ENCODE assay signal across 23 cellular contexts in the genomic region with DNA sequence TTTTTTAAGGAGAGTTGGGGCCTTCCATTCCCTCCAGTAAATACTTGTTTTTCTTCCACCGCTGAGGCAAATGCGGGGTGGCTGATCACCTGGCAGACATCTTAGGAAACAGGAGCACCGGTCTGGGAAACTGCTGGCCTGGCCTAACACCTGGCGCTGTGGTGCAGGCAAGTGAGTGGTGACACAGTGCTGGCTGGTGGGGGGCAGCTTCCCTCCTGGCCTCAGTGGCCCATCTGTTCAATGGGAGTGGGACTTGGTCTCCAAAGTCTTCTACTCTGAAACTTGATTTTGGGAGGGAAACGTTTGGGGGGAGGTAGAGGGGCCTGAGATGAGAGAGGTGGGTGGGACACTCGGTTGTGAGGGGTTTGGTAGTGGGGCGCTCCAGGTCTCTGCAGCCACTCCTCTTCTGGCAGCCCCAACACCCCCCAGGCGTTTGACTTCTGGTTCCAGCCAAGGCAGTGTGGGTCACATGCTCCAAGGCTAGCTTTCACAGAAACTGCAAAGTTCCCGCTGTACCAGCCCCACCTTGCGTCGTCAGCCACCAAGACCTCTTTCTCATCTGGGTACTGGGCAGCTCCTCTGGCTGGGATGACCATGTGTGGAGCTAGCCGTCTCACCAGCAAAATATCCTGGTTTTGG. TPM values are rescaled to one million over a fixed set of nuclear protein-coding genes. Genes with fewer than 3 reads are reported as not detected.
DNase-seq lines count a peak whose midpoint lies in the region; ATAC-seq, FAIRE-seq and TF ChIP-seq lines count a peak whose summit lies in the region.
"Had no signal": no experiment of that assay in that cellular context is flagged by ENCODE, and none has a peak within 500 bp of the region (broad histone marks: within the 10 kb centered on the region; RNA-seq: fewer than 3 reads in every experiment).

No MANE protein-coding gene starts in this region.

- H3K27me3 ChIP-seq in BLaER1: no peaks in the 10 kb centered on the region
- no peaks in the 10 kb centered on the region for H3K27me3 ChIP-seq in BLaER1 treated with 17β-estradiol and CSF1 and Interleukin-3, amounts not matched to agents 10 nM and 100 nM
- no peaks in the 10 kb centered on the region for H3K27me3 ChIP-seq in K562 (ENCODE audit: control insufficient read depth in 2 of 2, insufficient read depth in 2 of 2, low read length in 2 of 2)
- H3K27me3 ChIP-seq: BE2C had no signal

- peaks cover 28% of the 10 kb centered on the region for H3K4me1 Mint-ChIP-seq in progenitor cell of endocrine pancreas (ENCODE audit: low read depth)
- H3K4me1 Mint-ChIP-seq in Calu3 (ENCODE audit: low read depth, unreplicated experiment): no peaks in the 10 kb centered on the region

- H3K36me3 ChIP-seq in BLaER1 (peaks cover 54% of the 10 kb centered on the region), K562 (ENCODE audit: control insufficient read depth, insufficient read depth, low read length) (peaks cover 36% of the 10 kb centered on the region; the same call in 2 of the 3 replicates)
- peaks cover 50 to 79% (median 68%) of the 10 kb centered on the region in 11 experiments; a peak in 21 of 22 replicates for H3K36me3 ChIP-seq in BLaER1 treated with 17β-estradiol and CSF1 and Interleukin-3, amounts not matched to agents 10 nM and 100 nM
- H3K36me3 ChIP-seq: BE2C had no signal

- BruUV-seq in K562 (replicated peaks; lab: Mats Ljungman, UMichigan): no TSS peak
- no TSS peak for BruUV-seq in Calu3 (replicated peaks; lab: Mats Ljungman, UMichigan)

- H4K20me1 ChIP-seq in BLaER1 (no peaks in the 10 kb centered on the region), K562 (replicated peaks; ENCODE audit: control insufficient read depth, insufficient read depth, low read length) (no peaks in the 10 kb centered on the region)
- peaks cover 0 to 34% (median 6%) of the 10 kb centered on the region in 11 experiments; a peak in 8 of 22 replicates for H4K20me1 ChIP-seq in BLaER1 treated with 17β-estradiol and CSF1 and Interleukin-3, amounts not matched to agents 10 nM and 100 nM

- FAIRE-seq in K562 (lab: Jason Lieb, UNC): no peak
- FAIRE-seq: A204.1, GM12878, HTR-8/SVneo had no signal

- no peak for TF ChIP-seq RAD21 in K562 (CRISPR knock-in tag; conservative IDR thresholded peaks at IDR 0.05 in 1 of 2, IDR thresholded peaks at IDR 0.05 in 1 of 2)

- H3K27ac Mint-ChIP-seq in progenitor cell of endocrine pancreas (peak overlapping the region; percentile 52), Calu3 (ENCODE audit: unreplicated experiment) (no peak overlapping the region)
- H3K27ac Mint-ChIP-seq: CD8-positive, alpha-beta T cell had no signal

- no peak for TF ChIP-seq CTCF in K562 (IDR thresholded peaks at IDR 0.05 in 2 of 3, conservative IDR thresholded peaks at IDR 0.05 in 1 of 3; ENCODE audit: insufficient read depth in 2 of 3, low read depth in 1 of 3, low read length in 3 of 3)
- no peak for TF ChIP-seq CTCF in progenitor cell of endocrine pancreas (IDR thresholded peaks at IDR 0.05; ENCODE audit: unreplicated experiment)
- no peak for TF ChIP-seq CTCF in Calu3 (IDR thresholded peaks at IDR 0.05; ENCODE audit: unreplicated experiment)

- H3K36me3 Mint-ChIP-seq in progenitor cell of endocrine pancreas (ENCODE audit: insufficient read depth) (peaks cover 6% of the 10 kb centered on the region), Calu3 (ENCODE audit: insufficient read depth, unreplicated experiment) (peaks cover 57% of the 10 kb centered on the region)

- no peaks in the 10 kb centered on the region for H3K9me3 Mint-ChIP-seq in progenitor cell of endocrine pancreas (ENCODE audit: low read depth)
- H3K9me3 Mint-ChIP-seq in Calu3 (ENCODE audit: low read depth, unreplicated experiment): no peaks in the 10 kb centered on the region
- H3K9me3 Mint-ChIP-seq: CD14-positive monocyte; CD8-positive, alpha-beta T cell had no signal

- H3K4me3 ChIP-seq in BLaER1 (no peak overlapping the region), K562 (no peak overlapping the region)
- H3K4me3 ChIP-seq in BLaER1 treated with 17β-estradiol and CSF1 and Interleukin-3, amounts not matched to agents 10 nM and 100 nM: no peak overlapping the region
- H3K4me3 ChIP-seq: GM12878 had no signal

- H3K27ac ChIP-seq in BLaER1: peak overlapping the region; percentile 76; the same call in 1 of the 2 replicates
- H3K27ac ChIP-seq in BLaER1 treated with 17β-estradiol and CSF1 and Interleukin-3, amounts not matched to agents 10 nM and 100 nM: peak overlapping the region in 5 of 11 experiments; percentile 19 to 94 (median 90); a peak in 7 of 22 replicates
- H3K27ac ChIP-seq in K562 (ENCODE audit: extremely low read depth, low read depth, low read length): no peak overlapping the region

- H3K4me2 ChIP-seq in BLaER1 (peak overlapping the region; percentile 92), K562 (ENCODE audit: insufficient read depth, low read length) (no peak overlapping the region)
- peak overlapping the region in 8 of 11 experiments; percentile 86 to 98 (median 92); a peak in 13 of 22 replicates for H3K4me2 ChIP-seq in BLaER1 treated with 17β-estradiol and CSF1 and Interleukin-3, amounts not matched to agents 10 nM and 100 nM

- H3K9ac ChIP-seq in BLaER1: no peak overlapping the region
- H3K9ac ChIP-seq in BLaER1 treated with 17β-estradiol and CSF1 and Interleukin-3, amounts not matched to agents 10 nM and 100 nM: no peak overlapping the region; a peak in 1 of 22 replicates
- H3K9ac ChIP-seq in K562 (ENCODE audit: insufficient read depth in 1 of 2, low read depth in 2 of 2, low read length in 2 of 2): 0 out of 4 replicates have a peak overlapping the region, but pooled peaks of 1 of the 2 experiments have one; percentile 3

- H3K27me3 Mint-ChIP-seq in progenitor cell of endocrine pancreas (no peaks in the 10 kb centered on the region), Calu3 (ENCODE audit: unreplicated experiment) (no peaks in the 10 kb centered on the region)

- H3K4me1 ChIP-seq in BLaER1 (peaks cover 100% of the 10 kb centered on the region), K562 (replicated peaks in 1 of 2; ENCODE audit: control insufficient read depth in 2 of 2, insufficient read depth in 2 of 2, low read length in 2 of 2) (peaks cover 8 to 11% of the 10 kb centered on the region in 2 experiments)
- peaks cover 76 to 100% (median 97%) of the 10 kb centered on the region in 10 experiments for H3K4me1 ChIP-seq in BLaER1 treated with 17β-estradiol and CSF1 and Interleukin-3, amounts not matched to agents 10 nM and 100 nM
- H3K4me1 ChIP-seq: BE2C had no signal

- no peaks in the 10 kb centered on the region for H3K9me1 ChIP-seq in K562 (ENCODE audit: control insufficient read depth, insufficient read depth, low read length)

- H3K4me3 Mint-ChIP-seq in progenitor cell of endocrine pancreas (ENCODE audit: low read depth): no peak overlapping the region
- no peak overlapping the region for H3K4me3 Mint-ChIP-seq in Calu3 (ENCODE audit: low read depth, unreplicated experiment)
- H3K4me3 Mint-ChIP-seq: CD14-positive monocyte; CD8-positive, alpha-beta T cell had no signal

- H3K9me3 ChIP-seq in BLaER1 (no peaks in the 10 kb centered on the region), K562 (replicated peaks; ENCODE audit: control insufficient read depth, insufficient read depth, low read depth, low read length) (no peaks in the 10 kb centered on the region)
- no peaks in the 10 kb centered on the region for H3K9me3 ChIP-seq in BLaER1 treated with 17β-estradiol and CSF1 and Interleukin-3, amounts not matched to agents 10 nM and 100 nM (replicated peaks in 1 of 11)
- H3K9me3 ChIP-seq: BE2C had no signal

- no peak for TF ChIP-seq EP300 in K562 (IDR thresholded peaks at IDR 0.05; ENCODE audit: low read length)

- WGBS in K562 (ENCODE audit: insufficient coverage, low coverage, missing lambda C conversion rate): 85% methylated on average over 12 of the region's 12 CpGs

- in situ Hi-C loops in K562 (cut with MboI): no loop called here

- no peak for DNase-seq in K562 (ENCODE audit: extremely low read depth in 1 of 4, low spot score in 3 of 4)
- no peak for DNase-seq in progenitor cell of endocrine pancreas (ENCODE audit: low spot score, unreplicated experiment)
- no peak for DNase-seq in Calu3
- DNase-seq in ureter (ENCODE audit: low spot score): no peak
- no peak for DNase-seq in HEK293T (ENCODE audit: extremely low spot score)
- DNase-seq: ACHN; BE2C; CD8-positive, alpha-beta T cell; DMS 273 treated with DMSO at 0.1 percent for 48 hours; DMS53; DND-41; EL; GOT3; H7; IMR-90 had no signal

- TF ChIP-seq POLR2A in K562 (conservative IDR thresholded peaks at IDR 0.05): no peak

- H2AFZ ChIP-seq in K562 (ENCODE audit: low read depth, low read length): no peak overlapping the region

- CTCF ChIA-PET in K562 (lab: Yijun Ruan, JAX; ENCODE audit: low intra/inter-chr PET ratio): no interaction called here
- CTCF ChIA-PET in Calu3 (lab: Charles Lee): interaction anchor here (0.6 to 0.7 kb wide), 2 partner anchors 96 to 253 kb away, joined by 3 to 4 read pairs; no protein-coding TSS in a partner anchor
- CTCF ChIA-PET in HEK293T (lab: Yijun Ruan, JAX): no interaction called here

- ATAC-seq in K562: no peak
- ATAC-seq: CD8-positive, alpha-beta T cell; GM12878; HCT116 had no signal

- POLR2A ChIA-PET in K562 (lab: Yijun Ruan, JAX) (interaction anchor here (0.6 to 2.6 kb wide), 3 partner anchors 11 to 497 kb away, joined by 3 to 11 read pairs (median 3); partner anchors contain the start of gene SEC13), HEK293T (lab: Yijun Ruan, JAX) (no interaction called here)

- intact Hi-C loops in K562 (cut with micrococcal nuclease) (no loop called here), Calu3 (cut with micrococcal nuclease; ENCODE audit: unreplicated experiment) (no loop called here)

- no peaks in the 10 kb centered on the region for H3K79me2 ChIP-seq in K562 (ENCODE audit: control insufficient read depth, insufficient read depth, low read length)

RNA-seq across cellular contexts. Expression of gene GHRL, which starts 4.7 kb away (rescaled TPM):
- total RNA-seq in K562 (2011; cell fraction: chromatin; rRNA removed; ENCODE audit: low replicate concordance): 1.2 and 1.5 TPM in 2 replicates
- 0.83 and 1.1 TPM in 2 replicates for total RNA-seq in K562 (2011; cell fraction: nucleolus; rRNA removed)
- 0.84 and 1.6 TPM in 2 replicates for total RNA-seq in K562 (2011; cell fraction: nucleoplasm; rRNA removed)
- 0.45 TPM in 1 of 2 replicates, not detected in the other for total RNA-seq in K562 (2014; rRNA removed)
- not detected in 2 replicates for total RNA-seq in K562 (2014; rRNA removed; fragmentation: Illumina TruSeq; extraction: Trizol)
- total RNA-seq in K562 (2015; rRNA removed; fragmentation: Illumina TruSeq; extraction: Trizol): 0.60 TPM in 1 of 2 replicates, not detected in the other
- total RNA-seq in K562 (2021): 0.29 and 0.34 TPM in 2 replicates
- 0.08 and 0.09 TPM in 2 replicates for polyA plus RNA-seq in K562 (2011; rRNA removed)
- 0.06 TPM in 1 of 2 replicates, not detected in the other for polyA plus RNA-seq in K562 (2011; cell fraction: cytosol; rRNA removed)
- 0.35 and 0.75 TPM in 2 replicates for polyA plus RNA-seq in K562 (2011; cell fraction: nucleus; rRNA removed)
- 0.51 and 0.53 TPM in 2 replicates for polyA plus RNA-seq in K562 (2012)
- polyA plus RNA-seq in K562 (2014; fragmentation: Illumina TruSeq; extraction: Trizol): 0.15 TPM in 1 of 2 replicates, not detected in the other
- polyA plus RNA-seq in K562 (2014; fragmentation: Nextera tagmentation; extraction: Ambion mirVana): not detected
- polyA plus RNA-seq in K562 (2014; rRNA removed): 0.16 and 0.19 TPM in 2 replicates
- polyA minus RNA-seq in K562 (2011; rRNA and poly(A)+ RNA removed): 0.21 TPM in 1 of 2 replicates, not detected in the other
- polyA minus RNA-seq in K562 (2011; cell fraction: cytosol; rRNA and poly(A)+ RNA removed): not detected in 2 replicates
- 0.22 TPM in 1 of 2 replicates, not detected in the other for polyA minus RNA-seq in K562 (2011; cell fraction: nucleus; rRNA and poly(A)+ RNA removed)
- total RNA-seq in progenitor cell of endocrine pancreas: 31.8 and 45.8 TPM in 2 replicates
- total RNA-seq in Calu3 (2022): 0.85 and 2.1 TPM in 2 replicates
- total RNA-seq in ureter: 0.81 TPM
- total RNA-seq: G401, H7, IMR-90 had no signal

RNA-seq across cellular contexts. Expression of gene SEC13, which starts 32.9 kb away (rescaled TPM):
- 285 and 425 TPM in 2 replicates for total RNA-seq in K562 (2011; cell fraction: chromatin; rRNA removed; ENCODE audit: low replicate concordance)
- 250 and 265 TPM in 2 replicates for total RNA-seq in K562 (2011; cell fraction: nucleolus; rRNA removed)
- total RNA-seq in K562 (2011; cell fraction: nucleoplasm; rRNA removed): 278 and 337 TPM in 2 replicates
- total RNA-seq in K562 (2014; rRNA removed): 256 and 318 TPM in 2 replicates
- total RNA-seq in K562 (2014; rRNA removed; fragmentation: Illumina TruSeq; extraction: Trizol): 124 and 145 TPM in 2 replicates
- 192 and 196 TPM in 2 replicates for total RNA-seq in K562 (2015; rRNA removed; fragmentation: Illumina TruSeq; extraction: Trizol)
- total RNA-seq in K562 (2021): 199 and 209 TPM in 2 replicates
- polyA plus RNA-seq in K562 (2011; rRNA removed): 199 and 308 TPM in 2 replicates
- 331 and 334 TPM in 2 replicates for polyA plus RNA-seq in K562 (2011; cell fraction: cytosol; rRNA removed)
- polyA plus RNA-seq in K562 (2011; cell fraction: nucleus; rRNA removed): 250 and 306 TPM in 2 replicates
- polyA plus RNA-seq in K562 (2012): 186 and 201 TPM in 2 replicates
- polyA plus RNA-seq in K562 (2014; fragmentation: Illumina TruSeq; extraction: Trizol): 274 and 284 TPM in 2 replicates
- 100 to 1,000 TPM in 1 of 2 experiments, 10 to 100 TPM in 1; 71.5 to 116 TPM for polyA plus RNA-seq in K562 (2014; fragmentation: Nextera tagmentation; extraction: Ambion mirVana)
- polyA plus RNA-seq in K562 (2014; rRNA removed): 152 and 181 TPM in 2 replicates
- polyA minus RNA-seq in K562 (2011; rRNA and poly(A)+ RNA removed): 268 and 286 TPM in 2 replicates
- 204 and 250 TPM in 2 replicates for polyA minus RNA-seq in K562 (2011; cell fraction: cytosol; rRNA and poly(A)+ RNA removed)
- polyA minus RNA-seq in K562 (2011; cell fraction: nucleus; rRNA and poly(A)+ RNA removed): 102 and 172 TPM in 2 replicates
- 101 and 105 TPM in 2 replicates for total RNA-seq in progenitor cell of endocrine pancreas
- total RNA-seq in Calu3 (2022): 94.8 and 96.8 TPM in 2 replicates
- 82.9 TPM for total RNA-seq in ureter

RNA-seq across cellular contexts. Expression of gene TATDN2, which starts 39.8 kb away (rescaled TPM):
- 72.5 and 115 TPM in 2 replicates for total RNA-seq in K562 (2011; cell fraction: chromatin; rRNA removed; ENCODE audit: low replicate concordance)
- 71.2 and 76.0 TPM in 2 replicates for total RNA-seq in K562 (2011; cell fraction: nucleolus; rRNA removed)
- total RNA-seq in K562 (2011; cell fraction: nucleoplasm; rRNA removed): 73.4 and 78.1 TPM in 2 replicates
- total RNA-seq in K562 (2014; rRNA removed) (10.9 and 14.7 TPM in 2 replicates), K562 (2014; rRNA removed; fragmentation: Illumina TruSeq; extraction: Trizol) (25.0 and 25.8 TPM in 2 replicates), K562 (2015; rRNA removed; fragmentation: Illumina TruSeq; extraction: Trizol) (29.0 and 30.3 TPM in 2 replicates), K562 (2021) (38.8 and 44.7 TPM in 2 replicates), progenitor cell of endocrine pancreas (34.5 and 35.5 TPM in 2 replicates), Calu3 (2022) (34.2 and 34.3 TPM in 2 replicates), ureter (37.8 TPM)
- polyA plus RNA-seq in K562 (2011; rRNA removed) (20.8 and 27.2 TPM in 2 replicates), K562 (2014; fragmentation: Illumina TruSeq; extraction: Trizol) (34.9 and 36.6 TPM in 2 replicates), K562 (2014; fragmentation: Nextera tagmentation; extraction: Ambion mirVana) (1 to 10 TPM; 5.2 to 7.9 TPM), K562 (2014; rRNA removed) (23.7 and 28.0 TPM in 2 replicates)
- 20.7 and 21.3 TPM in 2 replicates for polyA plus RNA-seq in K562 (2011; cell fraction: cytosol; rRNA removed)
- 33.0 and 34.2 TPM in 2 replicates for polyA plus RNA-seq in K562 (2011; cell fraction: nucleus; rRNA removed)
- 25.7 and 36.1 TPM in 2 replicates for polyA plus RNA-seq in K562 (2012)
- 27.0 and 40.2 TPM in 2 replicates for polyA minus RNA-seq in K562 (2011; rRNA and poly(A)+ RNA removed)
- 13.5 and 22.0 TPM in 2 replicates for polyA minus RNA-seq in K562 (2011; cell fraction: cytosol; rRNA and poly(A)+ RNA removed)
- polyA minus RNA-seq in K562 (2011; cell fraction: nucleus; rRNA and poly(A)+ RNA removed): 27.6 and 34.4 TPM in 2 replicates

Comparison
In these comparisons a context has a peak if more than half of its experiments do, and no peak if none do; other contexts are left out.
1. RNA of gene GHRL, which starts 4.7 kb away (total RNA-seq): 31.8 to 45.8 TPM in progenitor cell of endocrine pancreas; 0.85 to 2.1 TPM in Calu3, 0.81 TPM in ureter (single experiment) and 0.29 to 1.6 TPM in K562; every median in the first group is over 10 times any median in the second.